Comparison of ENCODE assay signal across 7 cellular contexts in the genomic region with DNA sequence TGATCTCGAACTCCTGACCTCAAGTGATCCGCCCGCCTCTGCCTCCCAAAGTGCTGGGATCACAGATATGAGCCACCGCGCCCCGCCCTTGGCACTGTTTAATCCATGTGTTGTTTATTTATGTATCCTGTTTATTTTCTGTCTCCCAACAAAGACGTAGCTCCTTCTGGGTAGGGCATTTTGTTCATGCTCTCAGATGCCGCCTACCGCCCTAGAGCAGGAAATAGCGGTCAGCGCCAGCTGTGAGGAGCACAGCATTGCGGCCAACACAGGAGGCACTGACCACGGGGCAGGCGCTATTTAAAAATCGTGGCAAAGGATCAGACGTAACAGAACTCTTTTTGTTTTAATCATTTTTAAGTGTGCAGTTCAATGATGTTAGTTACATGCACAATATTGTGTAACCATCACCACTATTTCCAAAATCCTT. TPM values are rescaled to one million over a fixed set of nuclear protein-coding genes. Genes with fewer than 3 reads are reported as not detected.
DNase-seq lines count a peak whose midpoint lies in the region; ATAC-seq and TF ChIP-seq lines count a peak whose summit lies in the region.
"Not testable (repeated sequence)": the region's sequence is repeated elsewhere in the genome, so short reads cannot be mapped to it uniquely, and the experiment has no call there.

No MANE protein-coding gene starts in this region.

- not testable (repeated sequence) for H3K9me3 Mint-ChIP-seq in activated naive CD4-positive, alpha-beta T cell treated with anti-CD3 and anti-CD28 coated beads for 36 hours; osteocyte (ENCODE audit: unreplicated experiment)

- ATAC-seq in GM18498 (IDR thresholded peaks at IDR 0.05; ENCODE audit: unreplicated experiment) (peak; percentile 60), HG03575 (IDR thresholded peaks at IDR 0.05; ENCODE audit: extremely low read depth, insufficient number of reproducible peaks, low FRiP score, unreplicated experiment) (peak; percentile 20), heart left ventricle (peak; percentile 42 to 87 (median 74))

- H3K27me3 Mint-ChIP-seq in activated naive CD4-positive, alpha-beta T cell treated with anti-CD3 and anti-CD28 coated beads for 36 hours (ENCODE audit: low read depth), result not testable (repeated sequence)
- H3K27me3 Mint-ChIP-seq in osteocyte (ENCODE audit: unreplicated experiment), result peaks cover 19% of the 10 kb centered on the region

- WGBS in heart left ventricle, 4 donors, result 50 to 63% (median 60%) methylated on average over 16 of the region's 16 CpGs

- not testable (repeated sequence) for H3K36me3 ChIP-seq in heart left ventricle

- H3K27me3 ChIP-seq in heart left ventricle, result peaks cover 0 to 21% (median 0%) of the 10 kb centered on the region in 9 donors

- peak overlapping the region in 5 of 12 donors; percentile 11 to 55 (median 46) for H3K4me3 ChIP-seq in heart left ventricle

- H3K4me1 ChIP-seq in heart left ventricle, result peaks cover 0 to 30% (median 0%) of the 10 kb centered on the region in 12 donors

- H3K27ac ChIP-seq in heart left ventricle, result peak overlapping the region; percentile 1 to 90 (median 48)

- CTCF ChIA-PET in activated naive CD4-positive, alpha-beta T cell treated with anti-CD3 and anti-CD28 coated beads for 36 hours (lab: Charles Lee), result interaction anchor here (0.8 to 4.2 kb wide), 7 partner anchors 9 to 87 kb away, joined by 3 to 28 read pairs (median 4); a partner anchor contains a TSS

- TF ChIP-seq POLR2A in heart left ventricle (IDR thresholded peaks at IDR 0.05), result not testable (repeated sequence)

- peak overlapping the region; percentile 89 for H3K4me3 Mint-ChIP-seq in activated naive CD4-positive, alpha-beta T cell treated with anti-CD3 and anti-CD28 coated beads for 36 hours
- H3K4me3 Mint-ChIP-seq in osteocyte (ENCODE audit: unreplicated experiment), result not testable (repeated sequence)

- not testable (repeated sequence) for H3K36me3 Mint-ChIP-seq in activated naive CD4-positive, alpha-beta T cell treated with anti-CD3 and anti-CD28 coated beads for 36 hours (ENCODE audit: low read depth); osteocyte (ENCODE audit: unreplicated experiment)

- peaks cover 36% of the 10 kb centered on the region for H3K4me1 Mint-ChIP-seq in activated naive CD4-positive, alpha-beta T cell treated with anti-CD3 and anti-CD28 coated beads for 36 hours (ENCODE audit: low read depth)
- H3K4me1 Mint-ChIP-seq in osteocyte (ENCODE audit: unreplicated experiment), result not testable (repeated sequence)

- peak overlapping the region; percentile 99 for H3K27ac Mint-ChIP-seq in activated naive CD4-positive, alpha-beta T cell treated with anti-CD3 and anti-CD28 coated beads for 36 hours
- H3K27ac Mint-ChIP-seq in osteocyte (ENCODE audit: unreplicated experiment), result not testable (repeated sequence)

- DNase-seq in H4 (ENCODE audit: low spot score) (peak; percentile 99), RPMI7951 (ENCODE audit: low read depth) (peak; percentile 78), heart left ventricle (peak; percentile 52 to 70 (median 61)), osteocyte (ENCODE audit: extremely low spot score, unreplicated experiment) (peak; percentile 65)
- peak; percentile 74 for DNase-seq in activated naive CD4-positive, alpha-beta T cell treated with anti-CD3 and anti-CD28 coated beads for 36 hours

- TF ChIP-seq CTCF in heart left ventricle (IDR thresholded peaks at IDR 0.05), result peak in 3 of 12 donors; percentile 10 to 17 (median 14)
- not testable (repeated sequence) for TF ChIP-seq CTCF in osteocyte (IDR thresholded peaks at IDR 0.05)

- intact Hi-C loops in activated naive CD4-positive, alpha-beta T cell treated with anti-CD3 and anti-CD28 coated beads for 36 hours (cut with micrococcal nuclease), result loop anchor here (1.0 to 5.0 kb wide), 11 partner anchors 18 to 429 kb away; a partner anchor contains a TSS
- intact Hi-C loops in heart left ventricle (cut with DNase I), result not testable (repeated sequence)

- peaks cover 0 to 11% (median 2%) of the 10 kb centered on the region in 12 donors for H3K9me3 ChIP-seq in heart left ventricle

RNA-seq across cellular contexts. Expression of a gene that starts 9.5 kb away (rescaled TPM):
- not detected in 2 replicates for total RNA-seq in H4 (2014; rRNA removed; shearing (Covaris generic))
- not detected in 2 replicates for total RNA-seq in RPMI7951 (2014; rRNA removed; shearing (Covaris generic))
- 1 to 10 TPM; 1.2 to 1.5 TPM for total RNA-seq in activated naive CD4-positive, alpha-beta T cell treated with anti-CD3 and anti-CD28 coated beads for 36 hours
- under 1 TPM in 4 of 9 donors, not detected in 5; 0.09 to 0.20 (median 0.16) TPM for total RNA-seq in heart left ventricle
- under 1 TPM in 1 of 2 donors, not detected in 1; 0.14 TPM for polyA plus RNA-seq in heart left ventricle
- total RNA-seq in osteocyte, result not detected in 2 replicates

RNA-seq across cellular contexts. Expression of a gene that starts 20.2 kb away (rescaled TPM):
- 2.2 and 2.4 TPM in 2 replicates for total RNA-seq in H4 (2014; rRNA removed; shearing (Covaris generic))
- total RNA-seq in RPMI7951 (2014; rRNA removed; shearing (Covaris generic)), result 1.3 and 1.6 TPM in 2 replicates
- total RNA-seq in activated naive CD4-positive, alpha-beta T cell treated with anti-CD3 and anti-CD28 coated beads for 36 hours, result 100 to 1,000 TPM in 1 of 2 experiments, 10 to 100 TPM in 1; 99.6 to 101 TPM
- total RNA-seq in heart left ventricle (10 to 100 TPM in 2 of 9 donors, 1 to 10 TPM in 7; 4.5 to 11.1 (median 6.2) TPM), osteocyte (39.9 and 43.4 TPM in 2 replicates)
- 10 to 100 TPM in 1 of 2 donors, 1 to 10 TPM in 1; 9.4 to 15.7 TPM for polyA plus RNA-seq in heart left ventricle

RNA-seq across cellular contexts. Expression of a gene that starts 30.6 kb away (rescaled TPM):
- not detected in 2 replicates for total RNA-seq in H4 (2014; rRNA removed; shearing (Covaris generic))
- total RNA-seq in RPMI7951 (2014; rRNA removed; shearing (Covaris generic)), result not detected in 2 replicates
- total RNA-seq in activated naive CD4-positive, alpha-beta T cell treated with anti-CD3 and anti-CD28 coated beads for 36 hours, result not detected
- not detected for total RNA-seq in heart left ventricle
- polyA plus RNA-seq in heart left ventricle, result not detected
- total RNA-seq in osteocyte, result not detected in 2 replicates

RNA-seq across cellular contexts. Expression of a gene that starts 32.0 kb away (rescaled TPM):
- total RNA-seq in H4 (2014; rRNA removed; shearing (Covaris generic)), result 248 and 295 TPM in 2 replicates
- 136 and 173 TPM in 2 replicates for total RNA-seq in RPMI7951 (2014; rRNA removed; shearing (Covaris generic))
- 100 to 1,000 TPM; 206 to 210 TPM for total RNA-seq in activated naive CD4-positive, alpha-beta T cell treated with anti-CD3 and anti-CD28 coated beads for 36 hours
- total RNA-seq in heart left ventricle (100 to 1,000 TPM in 2 of 9 donors, 10 to 100 TPM in 7; 75.1 to 110 (median 87.5) TPM), osteocyte (115 and 126 TPM in 2 replicates)
- polyA plus RNA-seq in heart left ventricle, result 100 to 1,000 TPM; 119 to 140 TPM

RNA-seq across cellular contexts. Expression of a gene that starts 32.6 kb away (rescaled TPM):
- total RNA-seq in H4 (2014; rRNA removed; shearing (Covaris generic)), result 6.4 and 12.3 TPM in 2 replicates
- total RNA-seq in RPMI7951 (2014; rRNA removed; shearing (Covaris generic)), result 7.0 and 7.6 TPM in 2 replicates
- 10 to 100 TPM; 16.1 to 20.1 TPM for total RNA-seq in activated naive CD4-positive, alpha-beta T cell treated with anti-CD3 and anti-CD28 coated beads for 36 hours
- total RNA-seq in heart left ventricle (10 to 100 TPM; 21.6 to 46.5 (median 27.8) TPM), osteocyte (23.2 and 25.7 TPM in 2 replicates)
- polyA plus RNA-seq in heart left ventricle, result 10 to 100 TPM; 21.2 to 23.6 TPM

Comparison
In these comparisons a context has a peak if more than half of its experiments do, and no peak if none do; other contexts are left out.
1. ATAC-seq: peak in every context shown above with its lines; median percentile 74 in heart left ventricle; 60 in GM18498; 20 in HG03575.